Comparison of ENCODE assay signal across 1 cellular context in genomic region chr3:46976326-46977190, GRCh38.
A peak's percentile ranks its signal among the peaks of the same experiment; 100 is the strongest.
TF ChIP-seq lines count a peak whose summit lies in the region.

Gene CCDC12, minus strand, starts transcription at chr3:46976745. Its CDS starts 13 bp downstream, at chr3:46976732.

TF ChIP-seq in GM12878, 131 proteins besides CTCF, POLR2A, EP300 and RAD21 (continued from another document and continues in another):
- TF ChIP-seq SKIL (IDR thresholded peaks at IDR 0.05; ENCODE audit: low read depth, poor library complexity, severe bottlenecking) (no peak), KAT2A (conservative IDR thresholded peaks at IDR 0.05; ENCODE audit: control insufficient read depth, low read depth, low read length) (no peak), TBL1XR1 (IDR thresholded peaks at IDR 0.05; ENCODE audit: low read depth, low read length) (no peak), NFIC (IDR thresholded peaks at IDR 0.05; ENCODE audit: low read depth, low read length) (no peak), NR2C2 (IDR thresholded peaks at IDR 0.05; ENCODE audit: borderline replicate concordance, control insufficient read depth, insufficient read length, low read depth) (peak; percentile 70), YY1 (IDR thresholded peaks at IDR 0.05; ENCODE audit: low read depth, low read length) (peak; percentile 96), BCL3 (IDR thresholded peaks at IDR 0.05; ENCODE audit: borderline replicate concordance, insufficient read depth, low read depth, low read length, poor library complexity, severe bottlenecking) (no peak), NR2F1 (conservative IDR thresholded peaks at IDR 0.05) (peak; percentile 61; the same call in 1 of the 2 replicates), JUNB (IDR thresholded peaks at IDR 0.05) (no peak), CREM (IDR thresholded peaks at IDR 0.05; ENCODE audit: low read depth) (peak; percentile 52; the same call in 1 of the 2 replicates), NKRF (conservative IDR thresholded peaks at IDR 0.05) (peak; percentile 80), ZBTB40 (IDR thresholded peaks at IDR 0.05; ENCODE audit: borderline replicate concordance) (no peak), ZBTB33 (IDR thresholded peaks at IDR 0.05) (no peak), RUNX3 (IDR thresholded peaks at IDR 0.05; ENCODE audit: low read length) (peak; percentile 72), PML (IDR thresholded peaks at IDR 0.05; ENCODE audit: low read length) (peak; percentile 73; the same call in 1 of the 2 replicates), SMAD1 (IDR thresholded peaks at IDR 0.05; ENCODE audit: low read depth, partially characterized antibody) (peak; percentile 85), ZNF274 (IDR thresholded peaks at IDR 0.05; ENCODE audit: insufficient read depth, insufficient read length) (no peak), NFXL1 (IDR thresholded peaks at IDR 0.05; ENCODE audit: borderline replicate concordance) (no peak), IKZF1 (conservative IDR thresholded peaks at IDR 0.05) (peak; percentile 100), GATAD2B (conservative IDR thresholded peaks at IDR 0.05; ENCODE audit: low read depth) (peak; percentile 74; the same call in 1 of the 2 replicates), HCFC1 (IDR thresholded peaks at IDR 0.05; ENCODE audit: low read length) (peak; percentile 59), CHD2 (IDR thresholded peaks at IDR 0.05; ENCODE audit: borderline replicate concordance, low read depth, low read length) (no peak; the same call in 1 of the 2 replicates), NR2C1 (IDR thresholded peaks at IDR 0.05) (no peak), SMAD5 (IDR thresholded peaks at IDR 0.05; ENCODE audit: low read depth) (peak; percentile 86; the same call in 1 of the 2 replicates), CBFB (IDR thresholded peaks at IDR 0.05; ENCODE audit: low read depth) (no peak), JUND (IDR thresholded peaks at IDR 0.05; ENCODE audit: low read depth, low read length) (no peak), CUX1 (IDR thresholded peaks at IDR 0.05; ENCODE audit: insufficient replicate concordance, low read depth, low read length) (peak; percentile 91), RELA (IDR thresholded peaks at IDR 0.05; ENCODE audit: borderline replicate concordance, partially characterized antibody) (peak; percentile 32), ZNF687 (IDR thresholded peaks at IDR 0.05) (peak; percentile 86), POLR2AphosphoS2 (IDR thresholded peaks at IDR 0.05; ENCODE audit: low read depth, low read length) (0 out of 2 replicates have a peak, but pooled peaks have one; percentile 36), ATF3 (IDR thresholded peaks at IDR 0.05; ENCODE audit: borderline replicate concordance, extremely low read depth, low read depth, low read length) (peak; percentile 53; the same call in 1 of the 2 replicates), BRCA1 (IDR thresholded peaks at IDR 0.05; ENCODE audit: low read depth, low read length) (no peak), PKNOX1 (IDR thresholded peaks at IDR 0.05) (peak; percentile 52; the same call in 1 of the 2 replicates), CEBPB (IDR thresholded peaks at IDR 0.05; ENCODE audit: borderline replicate concordance in 1 of 2, low read depth in 2 of 2, low read length in 2 of 2) (no peak)
